17 cellular contexts compared by ENCODE assay signal in the genomic region with DNA sequence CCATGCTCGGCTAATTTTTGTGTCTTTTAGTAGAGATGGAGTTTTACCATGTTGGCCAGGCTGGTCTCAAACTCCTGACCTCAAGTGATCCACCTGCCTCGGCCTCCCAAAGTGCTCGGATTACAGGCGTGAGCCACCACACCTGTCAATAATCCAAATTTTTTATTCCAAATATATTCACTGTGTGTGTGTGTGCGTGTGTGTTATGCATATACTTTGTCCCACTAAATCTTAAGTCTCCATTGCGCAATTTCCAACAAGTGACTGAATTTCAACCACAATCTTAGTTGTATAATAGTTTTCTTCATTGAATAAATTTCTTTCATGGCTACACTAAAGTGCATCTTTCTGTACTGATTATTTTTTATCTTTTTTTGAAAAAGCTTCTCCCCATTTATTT.
"Had no signal": no experiment of that assay in that cellular context is flagged by ENCODE, and none has a peak within 500 bp of the region (broad histone marks: within the 10 kb centered on the region; RNA-seq: fewer than 3 reads in every experiment).

No MANE protein-coding gene starts in this region.

- H3K9me3 ChIP-seq: thoracic aorta had no signal

- H3K27ac ChIP-seq: brain microvascular endothelial cell, epithelial cell of prostate, skin epidermis, thoracic aorta had no signal

- ATAC-seq: effector memory CD8-positive, alpha-beta T cell; stimulated activated naive CD8-positive, alpha-beta T cell treated with anti-CD3 and anti-CD28 coated beads, Interleukin-15, amount 100 ng/mL, for 72 hours had no signal

- H3K27ac Mint-ChIP-seq: activated T-helper 1 cell treated with anti-CD3 and anti-CD28 coated beads, Interleukin-12 subunit alpha, Interleukin-12 subunit beta, Interleukin-2, Interleukin-4 antibody, amounts not matched to agents 30 ng/mL and 10 ng/mL and 1 ng/mL, durations not matched to agents 14 hours and 24 hours and 36 hours; dendritic cell treated with granulocyte-macrophage colony-stimulating factor and Interleukin-4, amounts not matched to agents 40 ng/mL and 50 ng/mL, for 4 days; effector memory CD8-positive, alpha-beta T cell; T-helper 2 cell treated with Interferon-gamma antibody and Interleukin-4, amounts not matched to agents 5 μg/mL and 100 μg/mL, for 36 hours had no signal

- H3K4me3 ChIP-seq: skin epidermis, thoracic aorta had no signal

- DNase-seq: activated CD4-positive, alpha-beta T cell treated with anti-CD3 and anti-CD28 coated beads, Interleukin-2, amount 50 U/mL, for 48 hours; activated CD4-positive, CD25-positive, alpha-beta regulatory T cell treated with anti-CD3 and anti-CD28 coated beads, Interleukin-2, amount 50 U/mL, for 72 hours; activated naive CD4-positive, alpha-beta T cell; amygdala; brain microvascular endothelial cell; effector memory CD8-positive, alpha-beta T cell; hippocampal formation; mesendoderm; retina; stimulated activated CD4-positive, alpha-beta T cell treated with anti-CD3 and anti-CD28 coated beads, Interleukin-4, amount 100 ng/mL, for 4 hours; stimulated activated naive CD8-positive, alpha-beta T cell treated with anti-CD3 and anti-CD28 coated beads, Interleukin-15, amount 100 ng/mL, for 72 hours had no signal

- H3K4me3 Mint-ChIP-seq: activated T-helper 1 cell treated with anti-CD3 and anti-CD28 coated beads, Interleukin-12 subunit alpha, Interleukin-12 subunit beta, Interleukin-2, Interleukin-4 antibody, amounts not matched to agents 30 ng/mL and 10 ng/mL and 1 ng/mL, durations not matched to agents 14 hours and 24 hours and 36 hours; dendritic cell treated with granulocyte-macrophage colony-stimulating factor and Interleukin-4, amounts not matched to agents 40 ng/mL and 50 ng/mL, for 4 days had no signal

- H3K27me3 Mint-ChIP-seq: dendritic cell treated with granulocyte-macrophage colony-stimulating factor and Interleukin-4, amounts not matched to agents 40 ng/mL and 50 ng/mL, for 4 days; effector memory CD8-positive, alpha-beta T cell; stimulated activated naive CD8-positive, alpha-beta T cell treated with anti-CD3 and anti-CD28 coated beads, Interleukin-15, amount 100 ng/mL, for 72 hours had no signal

- H3K9me3 Mint-ChIP-seq: activated T-helper 1 cell treated with anti-CD3 and anti-CD28 coated beads, Interleukin-12 subunit alpha, Interleukin-12 subunit beta, Interleukin-2, Interleukin-4 antibody, amounts not matched to agents 30 ng/mL and 10 ng/mL and 1 ng/mL, durations not matched to agents 14 hours and 24 hours and 36 hours; dendritic cell treated with granulocyte-macrophage colony-stimulating factor and Interleukin-4, amounts not matched to agents 40 ng/mL and 50 ng/mL, for 4 days; effector memory CD8-positive, alpha-beta T cell; stimulated activated naive CD8-positive, alpha-beta T cell treated with anti-CD3 and anti-CD28 coated beads, Interleukin-15, amount 100 ng/mL, for 72 hours; T-helper 2 cell treated with Interferon-gamma antibody and Interleukin-4, amounts not matched to agents 5 μg/mL and 100 μg/mL, for 36 hours had no signal

- H3K27me3 ChIP-seq: brain microvascular endothelial cell had no signal
